11 cellular contexts compared by ENCODE assay signal in the genomic region with DNA sequence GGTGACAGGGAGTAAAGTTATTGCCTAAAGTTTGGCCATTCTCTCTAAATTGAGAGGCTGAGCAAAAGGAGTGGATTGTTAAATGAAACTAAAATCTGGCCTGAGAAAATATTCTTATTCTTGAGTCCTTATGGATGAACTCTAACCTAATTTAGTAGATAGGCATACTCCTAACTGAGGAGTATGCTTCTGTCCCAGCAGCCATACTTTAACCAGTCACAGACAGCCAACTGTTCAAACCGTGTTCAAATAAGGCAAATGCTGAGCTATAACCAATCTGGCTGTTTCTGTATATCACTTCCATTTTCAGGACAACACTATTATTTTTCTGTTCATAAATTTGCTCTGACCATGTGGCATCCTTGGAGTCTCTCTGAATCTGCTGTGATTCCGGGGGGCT.
DNase-seq lines count a peak whose midpoint lies in the region; ATAC-seq and TF ChIP-seq lines count a peak whose summit lies in the region.
"Had no signal": no experiment of that assay in that cellular context is flagged by ENCODE, and none has a peak within 500 bp of the region (broad histone marks: within the 10 kb centered on the region; RNA-seq: fewer than 3 reads in every experiment).

No MANE protein-coding gene starts in this region.

- WGBS in endodermal cell (ENCODE audit: insufficient coverage in 1 of 2, insufficient read length in 1 of 2), 2 experiments: 83 to 100% methylated on average over 1 of the region's 2 CpGs

- TF ChIP-seq CTCF in KMS-11 (conservative IDR thresholded peaks at IDR 0.05; ENCODE audit: low read depth, low read length) (no peak), endodermal cell (conservative IDR thresholded peaks at IDR 0.05) (no peak)

- no peaks in the 10 kb centered on the region for H3K27me3 Mint-ChIP-seq in endodermal cell (ENCODE audit: insufficient read depth)
- H3K27me3 Mint-ChIP-seq: memory B cell had no signal

- H3K27ac ChIP-seq in KMS-11: peak overlapping the region; percentile 64
- no peak overlapping the region for H3K27ac ChIP-seq in endodermal cell (ENCODE audit: low read depth, low read length)

- H4K20me1 ChIP-seq in KMS-11 (ENCODE audit: insufficient read depth): no peaks in the 10 kb centered on the region

- peak overlapping the region; percentile 47 for H2AFZ ChIP-seq in KMS-11 (ENCODE audit: low read depth)

- peaks cover 6% of the 10 kb centered on the region for H3K9me3 Mint-ChIP-seq in endodermal cell

- no peaks in the 10 kb centered on the region for H3K4me1 Mint-ChIP-seq in endodermal cell

- ATAC-seq in GM19025 (IDR thresholded peaks at IDR 0.05; ENCODE audit: low read depth, unreplicated experiment): peak; percentile 38
- peak; percentile 35 for ATAC-seq in GM21786 (IDR thresholded peaks at IDR 0.05; ENCODE audit: unreplicated experiment)
- peak; percentile 12 for ATAC-seq in left lobe of liver

- peaks cover 16% of the 10 kb centered on the region for H3K4me1 ChIP-seq in KMS-11 (ENCODE audit: low read depth, poor library complexity, severe bottlenecking)
- H3K4me1 ChIP-seq in endodermal cell (ENCODE audit: control insufficient read depth, insufficient read depth, low read length): no peaks in the 10 kb centered on the region

- no peaks in the 10 kb centered on the region for H3K9me3 ChIP-seq in endodermal cell (ENCODE audit: control insufficient read depth, low read length)

- H3K36me3 ChIP-seq in KMS-11 (ENCODE audit: insufficient read depth): no peaks in the 10 kb centered on the region
- H3K36me3 ChIP-seq in endodermal cell (ENCODE audit: control insufficient read depth, insufficient read depth, low read length): no peaks in the 10 kb centered on the region

- DNase-seq in left lobe of liver (ENCODE audit: low spot score) (no peak), endodermal cell (no peak), NCI-H2081 (lab: John Stamatoyannopoulos, UW) (no peak)
- DNase-seq in effector CD4-positive, alpha-beta T cell: no peak
- DNase-seq in activated CD4-positive, CD25-positive, alpha-beta regulatory T cell treated with anti-CD3 and anti-CD28 coated beads, Interleukin-2, amount 50 U/mL, for 72 hours: no peak
- DNase-seq: activated naive CD4-positive, alpha-beta T cell treated with Interleukin-2 at 50 U/mL for 16 hours; SIG-M5 had no signal

- no peak overlapping the region for H3K4me3 Mint-ChIP-seq in endodermal cell
- H3K4me3 Mint-ChIP-seq: memory B cell had no signal

- H3K27me3 ChIP-seq in KMS-11 (ENCODE audit: insufficient read depth, low read depth) (no peaks in the 10 kb centered on the region), endodermal cell (ENCODE audit: control insufficient read depth, insufficient read depth, low read length, poor library complexity, severe bottlenecking) (no peaks in the 10 kb centered on the region)

- H3K79me2 ChIP-seq in KMS-11 (ENCODE audit: insufficient read depth, low read depth): no peaks in the 10 kb centered on the region

- H3K4me2 ChIP-seq in KMS-11: peak overlapping the region; percentile 47

- H3K9ac ChIP-seq in KMS-11 (peak overlapping the region; percentile 40; the same call in 1 of the 2 replicates), endodermal cell (ENCODE audit: extremely low read depth, low read length, poor library complexity, severe bottlenecking) (no peak overlapping the region)

- H3K27ac Mint-ChIP-seq in endodermal cell: no peak overlapping the region
- H3K27ac Mint-ChIP-seq: memory B cell had no signal

- H3K36me3 Mint-ChIP-seq in endodermal cell (ENCODE audit: low read depth): no peaks in the 10 kb centered on the region
- H3K36me3 Mint-ChIP-seq: memory B cell had no signal

- no peak overlapping the region for H3K4me3 ChIP-seq in KMS-11 (IDR thresholded peaks at IDR 0.05; ENCODE audit: insufficient read depth, low read depth, low read length)
- H3K4me3 ChIP-seq in endodermal cell (ENCODE audit: low read length): no peak overlapping the region
